ENCODE assay signal across 22 cellular contexts in the genomic region with DNA sequence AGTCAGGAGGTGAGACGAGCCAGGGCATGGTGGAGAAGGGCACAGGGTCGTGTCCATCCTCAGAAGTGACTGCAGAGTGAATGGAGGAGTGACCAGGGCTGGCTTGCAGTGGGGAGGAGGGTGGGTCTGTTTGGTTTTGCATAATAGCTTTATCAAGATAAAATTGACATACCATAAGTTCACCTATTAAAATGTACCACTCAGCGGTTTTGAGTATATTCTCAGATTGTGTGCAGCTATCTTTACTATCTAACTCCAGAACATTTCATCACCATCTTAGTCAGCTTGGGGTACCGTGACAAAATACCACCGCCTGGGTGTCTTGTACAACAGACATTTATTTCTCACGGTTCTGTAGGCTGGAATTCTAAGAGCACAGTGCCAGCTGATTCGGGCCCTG.
"Had no signal": no experiment of that assay in that cellular context is flagged by ENCODE, and none has a peak within 500 bp of the region (broad histone marks: within the 10 kb centered on the region; RNA-seq: fewer than 3 reads in every experiment).

No MANE protein-coding gene starts in this region.

- H3K27ac ChIP-seq: epithelial cell of prostate, gastrocnemius medialis, parathyroid adenoma, prostate gland, right atrium auricular region, sigmoid colon, stomach, thyroid gland, vagina had no signal

- H2AFZ ChIP-seq: parathyroid adenoma had no signal

- H3K4me1 ChIP-seq: gastrocnemius medialis, parathyroid adenoma, prostate gland, right atrium auricular region, sigmoid colon, stomach, thyroid gland, vagina had no signal

- DNase-seq: cortex of kidney; effector memory CD8-positive, alpha-beta T cell; foreskin fibroblast; gastrocnemius medialis; head of caudate nucleus; sigmoid colon; stimulated activated CD4-positive, alpha-beta T cell treated with anti-CD3 and anti-CD28 coated beads, Interleukin-2, amount 100 ng/mL, for 24 hours; stimulated activated CD4-positive, alpha-beta T cell treated with anti-CD3 and anti-CD28 coated beads, Interleukin-4, amount 100 ng/mL, for 24 hours; stimulated activated naive CD4-positive, alpha-beta T cell treated with Interleukin-2 at 50 U/mL for 16 hours; stomach; thyroid gland had no signal

- H3K4me3 ChIP-seq: gastrocnemius medialis, prostate gland, right atrium auricular region, sigmoid colon, stomach, thyroid gland, vagina had no signal

- H3K9me3 Mint-ChIP-seq: natural killer cell treated with Interleukin-12 subunit alpha and Interleukin-12 subunit beta and Interleukin-15 and Interleukin-18, amount 100 ng/mL, for 72 hours had no signal

- H3K27me3 ChIP-seq: gastrocnemius medialis, right atrium auricular region, sigmoid colon, stomach, thyroid gland, vagina had no signal

- H3K9me3 ChIP-seq: prostate gland, thyroid gland had no signal

- ATAC-seq: effector memory CD8-positive, alpha-beta T cell; esophagus mucosa; gastrocnemius medialis; left lobe of liver; natural killer cell treated with Interleukin-12 subunit alpha and Interleukin-12 subunit beta and Interleukin-15 and Interleukin-18, amount 100 ng/mL, for 72 hours; stimulated activated effector memory CD8-positive, alpha-beta T cell treated with anti-CD3 and anti-CD28 coated beads, Interleukin-12 subunit alpha, Interleukin-12 subunit beta, amount 100 ng/mL, for 72 hours had no signal

- H3K9ac ChIP-seq: parathyroid adenoma had no signal

- H3K4me3 Mint-ChIP-seq: effector memory CD8-positive, alpha-beta T cell; natural killer cell treated with Interleukin-12 subunit alpha and Interleukin-12 subunit beta and Interleukin-15 and Interleukin-18, amount 100 ng/mL, for 72 hours; neural crest cell; stimulated activated effector memory CD8-positive, alpha-beta T cell treated with anti-CD3 and anti-CD28 coated beads, Interleukin-12 subunit alpha, Interleukin-12 subunit beta, amount 100 ng/mL, for 72 hours had no signal

- H3K27ac Mint-ChIP-seq: effector memory CD8-positive, alpha-beta T cell; natural killer cell treated with Interleukin-12 subunit alpha and Interleukin-12 subunit beta and Interleukin-15 and Interleukin-18, amount 100 ng/mL, for 72 hours; stimulated activated effector memory CD8-positive, alpha-beta T cell treated with anti-CD3 and anti-CD28 coated beads, Interleukin-12 subunit alpha, Interleukin-12 subunit beta, amount 100 ng/mL, for 72 hours had no signal

- FAIRE-seq: keratinocyte had no signal

- H3K4me1 Mint-ChIP-seq: neural crest cell; stimulated activated effector memory CD8-positive, alpha-beta T cell treated with anti-CD3 and anti-CD28 coated beads, Interleukin-12 subunit alpha, Interleukin-12 subunit beta, amount 100 ng/mL, for 72 hours had no signal

- H3K27me3 Mint-ChIP-seq: effector memory CD8-positive, alpha-beta T cell; natural killer cell treated with Interleukin-12 subunit alpha and Interleukin-12 subunit beta and Interleukin-15 and Interleukin-18, amount 100 ng/mL, for 72 hours had no signal
